29 cellular contexts compared by ENCODE assay signal in genomic region chr6:41042656-41043055, GRCh38. TPM values are rescaled to one million over a fixed set of nuclear protein-coding genes. Genes with fewer than 3 reads are reported as not detected.
"Had no signal": no experiment of that assay in that cellular context is flagged by ENCODE, and none has a peak within 500 bp of the region (broad histone marks: within the 10 kb centered on the region; RNA-seq: fewer than 3 reads in every experiment).

No MANE protein-coding gene starts in this region.

- H3K27ac Mint-ChIP-seq: stimulated activated naive B cell treated with anti-CD40 and anti-IgM and Interleukin-4, amounts not matched to agents 10 μg/mL and 1 μg/mL and 100 μg/mL, for 72 hours had no signal

- ATAC-seq: esophagus mucosa; heart left ventricle; mucosa of descending colon; naive thymus-derived CD8-positive, alpha-beta T cell; psoas muscle; sciatic nerve; stimulated activated naive B cell treated with anti-CD40 and anti-IgM and Interleukin-4, amounts not matched to agents 10 μg/mL and 1 μg/mL and 100 μg/mL, for 72 hours had no signal

- H3K4me3 Mint-ChIP-seq: naive thymus-derived CD8-positive, alpha-beta T cell; stimulated activated naive B cell treated with anti-CD40 and anti-IgM and Interleukin-4, amounts not matched to agents 10 μg/mL and 1 μg/mL and 100 μg/mL, for 72 hours had no signal

- H3K9me3 ChIP-seq: heart left ventricle, mucosa of descending colon, ovary, psoas muscle, spleen, stomach, thoracic aorta, transverse colon had no signal

- H3K4me3 ChIP-seq: coronary artery, dorsolateral prefrontal cortex, heart left ventricle, mucosa of descending colon, ovary, psoas muscle, spleen, stomach, thoracic aorta, transverse colon had no signal

- H3K36me3 ChIP-seq: heart left ventricle, ovary, stomach, thoracic aorta, transverse colon had no signal

- H3K27me3 Mint-ChIP-seq: naive thymus-derived CD8-positive, alpha-beta T cell; stimulated activated naive B cell treated with anti-CD40 and anti-IgM and Interleukin-4, amounts not matched to agents 10 μg/mL and 1 μg/mL and 100 μg/mL, for 72 hours had no signal

- DNase-seq: dorsolateral prefrontal cortex; effector CD8-positive, alpha-beta T cell; heart left ventricle; hypothalamus; kidney glomerular epithelial cell; mucosa of descending colon; naive thymus-derived CD8-positive, alpha-beta T cell; ovary; psoas muscle; retina; spleen; stimulated activated CD4-positive, alpha-beta T cell treated with anti-CD3 and anti-CD28 coated beads, Interleukin-15, amount 100 ng/mL, for 24 hours; stimulated activated CD4-positive, alpha-beta T cell treated with anti-CD3 and anti-CD28 coated beads, Interleukin-1b, Interleukin-23, amount 100 ng/mL, for 48 hours; stimulated activated CD4-positive, alpha-beta T cell treated with anti-CD3 and anti-CD28 coated beads, Interleukin-4, amount 100 ng/mL, for 4 hours; stimulated activated naive B cell treated with anti-CD40 and anti-IgM and Interleukin-4, amounts not matched to agents 10 μg/mL and 1 μg/mL and 100 μg/mL, for 72 hours; stomach; substantia nigra; transverse colon had no signal

- H3K27me3 ChIP-seq: dorsolateral prefrontal cortex, heart left ventricle, ovary, spleen, stomach, transverse colon had no signal

- H3K27ac ChIP-seq: coronary artery, dorsolateral prefrontal cortex, heart left ventricle, ovary, psoas muscle, spleen, thoracic aorta, transverse colon had no signal

- H3K9me3 Mint-ChIP-seq: naive thymus-derived CD8-positive, alpha-beta T cell; stimulated activated naive B cell treated with anti-CD40 and anti-IgM and Interleukin-4, amounts not matched to agents 10 μg/mL and 1 μg/mL and 100 μg/mL, for 72 hours had no signal

- H3K4me1 ChIP-seq: spleen had no signal

RNA-seq across cellular contexts. Expression of gene TSPO2, which starts 0.4 kb away (rescaled TPM):
- total RNA-seq: chondrocyte; dorsolateral prefrontal cortex; esophagus mucosa; fibroblast of lung; glomerular endothelial cell; heart left ventricle; lung microvascular endothelial cell; naive thymus-derived CD8-positive, alpha-beta T cell; ovary; stomach; thoracic aorta; transverse colon; urinary bladder had no signal
- polyA plus RNA-seq: fibroblast of lung; heart left ventricle; naive thymus-derived CD8-positive, alpha-beta T cell; neural cell; ovary; psoas muscle; urinary bladder had no signal

RNA-seq across cellular contexts. Expression of gene UNC5CL, which starts 3.6 kb away (rescaled TPM):
- total RNA-seq: glomerular endothelial cell had no signal

RNA-seq across cellular contexts. Expression of gene APOBEC2, which starts 10.3 kb away (rescaled TPM):
- total RNA-seq: chondrocyte; dorsolateral prefrontal cortex; esophagus mucosa; fibroblast of lung; frontal cortex; glomerular endothelial cell; lung microvascular endothelial cell; mucosa of descending colon; naive thymus-derived CD8-positive, alpha-beta T cell; ovary; sciatic nerve; thoracic aorta; transverse colon had no signal
- polyA plus RNA-seq: fibroblast of lung, neural cell, spleen had no signal
